In genomic region chr9:96859461-96860198, GRCh38 we compare ENCODE assay signal across 14 cellular contexts. TPM values are rescaled to one million over a fixed set of nuclear protein-coding genes. Genes with fewer than 3 reads are reported as not detected.
DNase-seq lines count a peak whose midpoint lies in the region; ATAC-seq and TF ChIP-seq lines count a peak whose summit lies in the region.
"Had no signal": no experiment of that assay in that cellular context is flagged by ENCODE, and none has a peak within 500 bp of the region (broad histone marks: within the 10 kb centered on the region; RNA-seq: fewer than 3 reads in every experiment).

No MANE protein-coding gene starts in this region.

- no peak overlapping the region for H3K4me3 ChIP-seq in fibroblast of the aortic adventitia (ENCODE audit: low read depth, low read length)
- no peak overlapping the region for H3K4me3 ChIP-seq in dorsolateral prefrontal cortex
- H3K4me3 ChIP-seq: A549, colonic mucosa, heart left ventricle, Peyer's patch, suprapubic skin had no signal

- intact Hi-C loops in dorsolateral prefrontal cortex (cut with DNase I) = loop anchor here (5.0 to 10.0 kb wide), 3 partner anchors 365 to 528 kb away; no protein-coding TSS in a partner anchor

- H3K27ac ChIP-seq in dorsolateral prefrontal cortex = peak overlapping the region in 2 of 59 donors; percentile 25 to 33
- H3K27ac ChIP-seq: A549, colonic mucosa, heart left ventricle, Peyer's patch, suprapubic skin had no signal

- H3K27me3 ChIP-seq in dorsolateral prefrontal cortex = no peaks in the 10 kb centered on the region
- H3K27me3 ChIP-seq: colonic mucosa, heart left ventricle, Peyer's patch, suprapubic skin had no signal

- DNase-seq in A172 (ENCODE audit: low spot score) = peak; percentile 83
- DNase-seq in HT1080 (ENCODE audit: low read depth) = peak; percentile 62
- DNase-seq in amniotic epithelial cell (ENCODE audit: low read depth) = peak; percentile 88
- DNase-seq in fibroblast of the aortic adventitia (ENCODE audit: low read depth) = peak; percentile 22
- DNase-seq in NCI-H2196 treated with DMSO at 0.1 percent for 48 hours (lab: John Stamatoyannopoulos, UW; ENCODE audit: unreplicated experiment) = no peak
- no peak for DNase-seq in germinal center (ENCODE audit: low spot score)
- DNase-seq in dorsolateral prefrontal cortex = no peak
- DNase-seq: colonic mucosa, heart left ventricle, NCI-H2081, Peyer's patch had no signal

- no peak for ATAC-seq in HG02970 (IDR thresholded peaks at IDR 0.05; ENCODE audit: low FRiP score, unreplicated experiment)
- ATAC-seq: A549, heart left ventricle had no signal

- TF ChIP-seq CTCF in fibroblast of the aortic adventitia (IDR thresholded peaks at IDR 0.05; ENCODE audit: insufficient read depth, low read length) (no peak), dorsolateral prefrontal cortex (IDR thresholded peaks at IDR 0.05 in 54 of 56, conservative IDR thresholded peaks at IDR 0.05 in 2 of 56; ENCODE audit: low read depth in 1 of 56, partially characterized antibody in 56 of 56) (no peak)

RNA-seq across cellular contexts. Expression of gene ZNF782, which starts 5.3 kb away (rescaled TPM):
- 6.9 and 12.5 TPM in 2 replicates for total RNA-seq in A172 (2014; rRNA removed; shearing (Covaris generic))
- total RNA-seq in HT1080 (2014; rRNA removed; shearing (Covaris generic)) = 3.3 and 3.9 TPM in 2 replicates
- 2.0 and 2.4 TPM in 2 replicates for polyA plus RNA-seq in HT1080 (2015; cell fraction: cytosol; rRNA removed)
- 3.6 and 13.8 TPM in 2 replicates for polyA plus RNA-seq in HT1080 (2015; cell fraction: nucleus; rRNA removed)
- 2.3 and 7.1 TPM in 2 replicates for total RNA-seq in fibroblast of the aortic adventitia (ENCODE audit: low replicate concordance)
- total RNA-seq in dorsolateral prefrontal cortex = 10 to 100 TPM; 10.1 to 22.8 (median 15.5) TPM

Comparison
In these comparisons a context has a peak if more than half of its experiments do, and no peak if none do; other contexts are left out.
1. DNase-seq: peak in A172 (single experiment), HT1080 (single experiment), amniotic epithelial cell (single experiment) and fibroblast of the aortic adventitia (single experiment); none in NCI-H2196 treated with DMSO at 0.1 percent for 48 hours (single experiment), germinal center (single experiment) and dorsolateral prefrontal cortex (0 of 10).